8 cellular contexts compared by ENCODE assay signal in the genomic region with DNA sequence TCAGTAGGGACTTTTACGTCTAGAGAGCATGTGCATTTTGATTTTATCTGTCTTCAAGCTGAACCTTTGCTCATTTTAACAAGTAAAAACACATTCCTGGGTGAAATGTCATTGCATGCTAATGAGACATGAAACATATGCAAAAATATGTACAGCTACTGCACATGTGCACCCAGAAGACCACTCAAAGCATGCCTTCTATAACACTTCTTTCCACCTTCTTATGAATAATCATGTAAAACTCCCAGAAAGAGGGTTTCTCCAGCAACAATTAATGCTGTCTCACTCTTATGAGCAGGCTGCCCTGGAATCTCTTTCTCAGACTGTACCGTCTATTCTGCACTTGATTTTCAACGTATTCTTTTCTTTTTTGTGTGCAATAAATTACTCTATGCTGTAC.
DNase-seq lines count a peak whose midpoint lies in the region; ATAC-seq, FAIRE-seq and TF ChIP-seq lines count a peak whose summit lies in the region.
"Not testable (repeated sequence)": the region's sequence is repeated elsewhere in the genome, so short reads cannot be mapped to it uniquely, and the experiment has no call there.

No MANE protein-coding gene starts in this region.

- intact Hi-C loops in K562 (cut with micrococcal nuclease); posterior vena cava (cut with DNase I): not testable (repeated sequence)

- H3K4me3 ChIP-seq in NB4 (ENCODE audit: low read depth, low read length), result peak overlapping the region; percentile 19
- H3K4me3 ChIP-seq in K562, result not testable (repeated sequence)

- H3K36me3 ChIP-seq in K562 (ENCODE audit: control insufficient read depth, insufficient read depth, low read length), result not testable (repeated sequence)

- TF ChIP-seq RAD21 in K562 (CRISPR knock-in tag; conservative IDR thresholded peaks at IDR 0.05 in 1 of 2, IDR thresholded peaks at IDR 0.05 in 1 of 2), result not testable (repeated sequence)

- H3K9ac ChIP-seq in K562 (ENCODE audit: insufficient read depth in 1 of 2, low read depth in 2 of 2, low read length in 2 of 2), result not testable (repeated sequence)

- H3K79me2 ChIP-seq in K562 (ENCODE audit: control insufficient read depth, insufficient read depth, low read length), result not testable (repeated sequence)

- POLR2A ChIA-PET in K562 (lab: Yijun Ruan, JAX), result interaction anchor here (2.4 kb wide), 1 partner anchor 11 kb away, joined by 18 read pairs; no protein-coding TSS in a partner anchor

- not testable (repeated sequence) for TF ChIP-seq CTCF in 22Rv1 (IDR thresholded peaks at IDR 0.05); NB4 (IDR thresholded peaks at IDR 0.05; ENCODE audit: low read depth, low read length); K562 (IDR thresholded peaks at IDR 0.05 in 2 of 3, conservative IDR thresholded peaks at IDR 0.05 in 1 of 3; ENCODE audit: insufficient read depth in 2 of 3, low read depth in 1 of 3, low read length in 3 of 3)

- TF ChIP-seq EP300 in K562 (IDR thresholded peaks at IDR 0.05; ENCODE audit: low read length), result not testable (repeated sequence)

- H3K9me3 ChIP-seq in K562 (replicated peaks; ENCODE audit: control insufficient read depth, insufficient read depth, low read depth, low read length), result not testable (repeated sequence)

- not testable (repeated sequence) for TF ChIP-seq POLR2A in NB4 (IDR thresholded peaks at IDR 0.05; ENCODE audit: extremely low read depth, insufficient read length); K562 (conservative IDR thresholded peaks at IDR 0.05)

- not testable (repeated sequence) for H3K9me1 ChIP-seq in K562 (ENCODE audit: control insufficient read depth, insufficient read depth, low read length)

- not testable (repeated sequence) for H2AFZ ChIP-seq in K562 (ENCODE audit: low read depth, low read length)

- ATAC-seq in K562, result not testable (repeated sequence)

- DNase-seq in EH (ENCODE audit: low read depth) (peak; percentile 58), HS-5 (ENCODE audit: low read depth) (peak; percentile 18), NB4 (ENCODE audit: low read depth) (peak; percentile 16), globus pallidus (ENCODE audit: low spot score) (peak; percentile 0), posterior vena cava (ENCODE audit: low spot score) (peak; percentile 0)
- peak; percentile 2 for DNase-seq in activated CD4-positive, alpha-beta T cell treated with anti-CD3 and anti-CD28 coated beads for 48 hours
- DNase-seq in K562 (ENCODE audit: extremely low read depth in 1 of 4, low spot score in 3 of 4), result not testable (repeated sequence)

- H4K20me1 ChIP-seq in K562 (replicated peaks; ENCODE audit: control insufficient read depth, insufficient read depth, low read length), result not testable (repeated sequence)

- not testable (repeated sequence) for H3K27me3 ChIP-seq in K562 (ENCODE audit: control insufficient read depth in 2 of 2, insufficient read depth in 2 of 2, low read length in 2 of 2)

- in situ Hi-C loops in K562 (cut with MboI), result not testable (repeated sequence)

- H3K4me2 ChIP-seq in K562 (ENCODE audit: insufficient read depth, low read length), result not testable (repeated sequence)

- peak overlapping the region; percentile 87 for H3K27ac ChIP-seq in 22Rv1
- not testable (repeated sequence) for H3K27ac ChIP-seq in K562 (ENCODE audit: extremely low read depth, low read depth, low read length)

- CTCF ChIA-PET in K562 (lab: Yijun Ruan, JAX; ENCODE audit: low intra/inter-chr PET ratio), result not testable (repeated sequence)

- FAIRE-seq in K562 (lab: Jason Lieb, UNC), result not testable (repeated sequence)

- WGBS in K562 (ENCODE audit: insufficient coverage, low coverage, missing lambda C conversion rate), result no CpG with 5 or more reads among the region's 3 CpGs

- not testable (repeated sequence) for H3K4me1 ChIP-seq in K562 (replicated peaks in 1 of 2; ENCODE audit: control insufficient read depth in 2 of 2, insufficient read depth in 2 of 2, low read length in 2 of 2)

- not testable (repeated sequence) for BruUV-seq in K562 (replicated peaks; lab: Mats Ljungman, UMichigan)

TF ChIP-seq in K562, 482 proteins besides CTCF, POLR2A, EP300 and RAD21:
- not testable (repeated sequence) for TF ChIP-seq ATF1 (CRISPR knock-in tag; IDR thresholded peaks at IDR 0.05)
- TF ChIP-seq ATF1 (tag; IDR thresholded peaks at IDR 0.05), result 0 out of 2 replicates have a peak, but pooled peaks have one; percentile 1
